15 cellular contexts compared by ENCODE assay signal in the genomic region with DNA sequence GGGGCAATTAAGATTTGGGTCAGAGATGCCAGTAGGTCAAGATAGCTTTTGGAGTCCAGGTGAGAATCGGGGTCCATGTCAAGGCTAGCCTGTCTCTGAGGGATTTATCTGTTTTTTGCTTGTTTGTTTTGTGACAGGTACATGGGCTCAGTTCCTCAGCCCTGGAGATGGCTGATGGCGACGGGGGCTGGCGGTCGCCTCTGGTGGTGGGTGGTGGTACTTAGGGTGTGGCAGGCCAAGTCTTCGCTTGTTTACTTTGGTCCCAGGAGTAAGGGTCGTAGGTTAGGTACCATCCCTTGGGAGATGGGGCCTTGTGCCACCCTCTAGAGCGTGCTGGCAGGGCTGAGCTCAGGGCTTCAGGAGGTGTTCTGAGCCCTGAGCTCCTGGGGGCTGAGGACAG. TPM values are rescaled to one million over a fixed set of nuclear protein-coding genes. Genes with fewer than 3 reads are reported as not detected.
DNase-seq lines count a peak whose midpoint lies in the region; FAIRE-seq and TF ChIP-seq lines count a peak whose summit lies in the region.
"Had no signal": no experiment of that assay in that cellular context is flagged by ENCODE, and none has a peak within 500 bp of the region (broad histone marks: within the 10 kb centered on the region; RNA-seq: fewer than 3 reads in every experiment).

No MANE protein-coding gene starts in this region.

- peaks cover 13% of the 10 kb centered on the region for H3K79me1 ChIP-seq in trophoblast cell (ENCODE audit: low read length)

- no peak overlapping the region for H4K12ac ChIP-seq in trophoblast cell (ENCODE audit: low read depth, low read length)

- no peak overlapping the region for H4K8ac ChIP-seq in trophoblast cell (ENCODE audit: low read depth, low read length)

- H3K27me3 Mint-ChIP-seq in endodermal cell (ENCODE audit: insufficient read depth) = no peaks in the 10 kb centered on the region

- DNase-seq in endodermal cell (no peak), trophoblast cell (no peak), RCC 7860 (ENCODE audit: low spot score) (no peak)
- DNase-seq in activated CD8-positive, alpha-beta memory T cell treated with anti-CD3 and anti-CD28 coated beads, Interleukin-2, amount 50 U/mL, for 4 hours = no peak
- no peak for DNase-seq in effector CD4-positive, alpha-beta T cell
- DNase-seq: activated naive CD4-positive, alpha-beta T cell; foreskin keratinocyte; lower lobe of right lung; NCI-H1694; sigmoid colon; stimulated activated CD4-positive, alpha-beta T cell treated with anti-CD3 and anti-CD28 coated beads, Interleukin-4, amount 100 ng/mL, for 1 hour had no signal

- TF ChIP-seq CTCF in DOHH2 (IDR thresholded peaks at IDR 0.05; ENCODE audit: low read depth, low read length, poor library complexity, severe bottlenecking) (peak; percentile 34), OCI-LY3 (IDR thresholded peaks at IDR 0.05; ENCODE audit: low read depth, low read length) (0 out of 2 replicates have a peak, but pooled peaks have one; percentile 12), endodermal cell (conservative IDR thresholded peaks at IDR 0.05) (peak; percentile 59)

- no peaks in the 10 kb centered on the region for H3K9me3 Mint-ChIP-seq in endodermal cell

- H3K4me1 Mint-ChIP-seq in endodermal cell = peaks cover 17% of the 10 kb centered on the region

- no peaks in the 10 kb centered on the region for H3K36me3 Mint-ChIP-seq in endodermal cell (ENCODE audit: low read depth)

- H3K79me2 ChIP-seq in DOHH2 (ENCODE audit: control insufficient read depth, low read length) = no peaks in the 10 kb centered on the region
- H3K79me2 ChIP-seq in OCI-LY3 (ENCODE audit: low read length) = no peaks in the 10 kb centered on the region; the same call in 1 of the 2 replicates
- peaks cover 5% of the 10 kb centered on the region for H3K79me2 ChIP-seq in trophoblast cell (ENCODE audit: control insufficient read depth, insufficient read depth, low read length, poor library complexity)

- no peak for FAIRE-seq in RCC 7860 (lab: Jason Lieb, UNC)

- H3K4me3 ChIP-seq in DOHH2 (ENCODE audit: low read length) = no peak overlapping the region
- H3K4me3 ChIP-seq in OCI-LY3 (ENCODE audit: low read length) = peak overlapping the region; percentile 43
- no peak overlapping the region for H3K4me3 ChIP-seq in endodermal cell (ENCODE audit: low read length)
- H3K4me3 ChIP-seq in trophoblast cell (ENCODE audit: low read depth, low read length) = no peak overlapping the region
- H3K4me3 ChIP-seq: lower lobe of right lung, sigmoid colon had no signal

- H3F3A ChIP-seq in DOHH2 (ENCODE audit: control insufficient read depth, insufficient read depth) = no peaks in the 10 kb centered on the region

- H2BK5ac ChIP-seq in trophoblast cell (ENCODE audit: low read depth, low read length, poor library complexity) = no peak overlapping the region

- no peak overlapping the region for H3K27ac Mint-ChIP-seq in endodermal cell

- H2AK5ac ChIP-seq in trophoblast cell (ENCODE audit: low read length) = peak overlapping the region; percentile 13

- H3K36me3 ChIP-seq in DOHH2 (ENCODE audit: control insufficient read depth, low read length) (no peaks in the 10 kb centered on the region), OCI-LY3 (replicated peaks; ENCODE audit: low read depth, low read length) (no peaks in the 10 kb centered on the region), endodermal cell (ENCODE audit: control insufficient read depth, insufficient read depth, low read length) (no peaks in the 10 kb centered on the region), trophoblast cell (ENCODE audit: control insufficient read depth in 1 of 2, insufficient read depth in 2 of 2, low read length in 2 of 2) (no peaks in the 10 kb centered on the region)
- H3K36me3 ChIP-seq: lower lobe of right lung, sigmoid colon had no signal

- H3K9ac ChIP-seq in OCI-LY3 (ENCODE audit: low read length) (peak overlapping the region; percentile 57), endodermal cell (ENCODE audit: extremely low read depth, low read length, poor library complexity, severe bottlenecking) (no peak overlapping the region), trophoblast cell (ENCODE audit: low read length) (no peak overlapping the region)

- H3K23ac ChIP-seq in trophoblast cell (ENCODE audit: low read length) = no peak overlapping the region

- H3K18ac ChIP-seq in trophoblast cell (ENCODE audit: low read length) = no peak overlapping the region

- H3K4me1 ChIP-seq in DOHH2 (ENCODE audit: control insufficient read depth, low read length) = peaks cover 38% of the 10 kb centered on the region
- H3K4me1 ChIP-seq in OCI-LY3 (ENCODE audit: low read length) = peaks cover 32% of the 10 kb centered on the region
- peaks cover 6% of the 10 kb centered on the region for H3K4me1 ChIP-seq in endodermal cell (ENCODE audit: control insufficient read depth, insufficient read depth, low read length)
- H3K4me1 ChIP-seq in trophoblast cell (ENCODE audit: control insufficient read depth in 1 of 2, insufficient read depth in 2 of 2, low read length in 2 of 2) = peaks cover 12 to 14% of the 10 kb centered on the region in 2 experiments

- no peak overlapping the region for H3K14ac ChIP-seq in trophoblast cell (ENCODE audit: low read length)

- no peak overlapping the region for H2BK12ac ChIP-seq in trophoblast cell (ENCODE audit: low read length)

- no peaks in the 10 kb centered on the region for H3K27me3 ChIP-seq in DOHH2 (ENCODE audit: control insufficient read depth, low read length)
- H3K27me3 ChIP-seq in OCI-LY3 (ENCODE audit: low read depth, low read length) = no peaks in the 10 kb centered on the region
- H3K27me3 ChIP-seq in endodermal cell (ENCODE audit: control insufficient read depth, insufficient read depth, low read length, poor library complexity, severe bottlenecking) = no peaks in the 10 kb centered on the region
- H3K27me3 ChIP-seq in trophoblast cell (ENCODE audit: insufficient read depth, low read length) = no peaks in the 10 kb centered on the region
- H3K27me3 ChIP-seq: foreskin keratinocyte, sigmoid colon had no signal

- H3K27ac ChIP-seq in DOHH2 (ENCODE audit: low read depth, low read length) (peak overlapping the region; percentile 5; the same call in 1 of the 2 replicates), OCI-LY3 (ENCODE audit: low read length) (peak overlapping the region; percentile 55), endodermal cell (ENCODE audit: low read depth, low read length) (no peak overlapping the region), trophoblast cell (ENCODE audit: low read depth, low read length) (no peak overlapping the region)
- H3K27ac ChIP-seq: C4-2B, foreskin keratinocyte, lower lobe of right lung, sigmoid colon had no signal

- H3K9me3 ChIP-seq in DOHH2 (ENCODE audit: control insufficient read depth, insufficient read depth, low read length) (no peaks in the 10 kb centered on the region), OCI-LY3 (ENCODE audit: insufficient read depth, low read length) (no peaks in the 10 kb centered on the region), endodermal cell (ENCODE audit: control insufficient read depth, low read length) (no peaks in the 10 kb centered on the region), trophoblast cell (ENCODE audit: insufficient read depth, low read depth, low read length) (peaks cover 3% of the 10 kb centered on the region)
- H3K9me3 ChIP-seq: lower lobe of right lung, sigmoid colon had no signal

- H2BK120ac ChIP-seq in trophoblast cell (ENCODE audit: insufficient read depth, low read length, poor library complexity) = no peak overlapping the region

- peak overlapping the region; percentile 38 for H4K91ac ChIP-seq in trophoblast cell (ENCODE audit: low read depth, low read length)

- no peaks in the 10 kb centered on the region for H3K9me2 ChIP-seq in DOHH2 (replicated peaks; ENCODE audit: control insufficient read depth, low read length)

- H4K20me1 ChIP-seq in DOHH2 (ENCODE audit: control insufficient read depth, insufficient read depth, low read depth, low read length) (no peaks in the 10 kb centered on the region), OCI-LY3 (ENCODE audit: insufficient read depth, low read length) (no peaks in the 10 kb centered on the region)

- peak overlapping the region; percentile 45 for H3K4me2 ChIP-seq in DOHH2 (ENCODE audit: low read length)
- H3K4me2 ChIP-seq in OCI-LY3 (ENCODE audit: low read length) = peak overlapping the region; percentile 80
- H3K4me2 ChIP-seq in trophoblast cell (ENCODE audit: low read length) = no peak overlapping the region

- WGBS in endodermal cell (ENCODE audit: insufficient coverage in 1 of 2, insufficient read length in 1 of 2), 2 experiments = 89 to 94% methylated on average over 7 to 8 of the region's 8 CpGs
- WGBS in trophoblast cell (ENCODE audit: extremely low coverage, insufficient coverage, insufficient read length) = no CpG with 5 or more reads among the region's 8 CpGs

- H3K4ac ChIP-seq in trophoblast cell (ENCODE audit: low read depth, low read length) = no peak overlapping the region

- H2AFZ ChIP-seq in OCI-LY3 (ENCODE audit: low read depth, low read length) (peak overlapping the region; percentile 29; the same call in 1 of the 2 replicates), trophoblast cell (ENCODE audit: insufficient read depth, low read length, poor library complexity) (no peak overlapping the region)

- no peak overlapping the region for H3K4me3 Mint-ChIP-seq in endodermal cell

RNA-seq across cellular contexts. Expression of a gene that starts 4.7 kb away (rescaled TPM):
- 1 to 10 TPM; 3.0 to 6.3 TPM for total RNA-seq in endodermal cell
- 0.71 TPM for polyA plus RNA-seq in endodermal cell (2013, experiment 1 of 2)
- polyA plus RNA-seq in endodermal cell (2013, experiment 2 of 2) = 0.50 TPM
- 0.93 and 1.1 TPM in 2 replicates for polyA plus RNA-seq in trophoblast cell (2013)

RNA-seq across cellular contexts. Expression of a gene that starts 8.7 kb away (rescaled TPM):
- 10 to 100 TPM; 27.4 to 29.6 TPM for total RNA-seq in endodermal cell
- polyA plus RNA-seq in endodermal cell (2013, experiment 1 of 2) = 10.8 TPM
- polyA plus RNA-seq in endodermal cell (2013, experiment 2 of 2) = 11.9 TPM
- polyA plus RNA-seq in trophoblast cell (2013) = 21.2 and 22.9 TPM in 2 replicates

RNA-seq across cellular contexts. Expression of a gene that starts 23.2 kb away (rescaled TPM):
- 1 to 10 TPM in 1 of 2 donors, under 1 TPM in 1; 0.99 to 1.0 TPM for total RNA-seq in endodermal cell
- 2.1 TPM for polyA plus RNA-seq in endodermal cell (2013, experiment 1 of 2)
- polyA plus RNA-seq in endodermal cell (2013, experiment 2 of 2) = 1.7 TPM
- 2.1 and 2.3 TPM in 2 replicates for polyA plus RNA-seq in trophoblast cell (2013)
- total RNA-seq: cardiac septum had no signal

RNA-seq across cellular contexts. Expression of a gene that starts 44.1 kb away (rescaled TPM):
- 10 to 100 TPM; 75.8 to 80.9 TPM for total RNA-seq in endodermal cell
- polyA plus RNA-seq in endodermal cell (2013, experiment 1 of 2) = 87.4 TPM
- 76.9 TPM for polyA plus RNA-seq in endodermal cell (2013, experiment 2 of 2)
- polyA plus RNA-seq in trophoblast cell (2013) = 64.3 and 69.7 TPM in 2 replicates

RNA-seq across cellular contexts. Expression of a gene that starts 44.8 kb away (rescaled TPM):
- total RNA-seq in endodermal cell = 10 to 100 TPM; 61.3 to 85.2 TPM
- 21.0 TPM for polyA plus RNA-seq in endodermal cell (2013, experiment 1 of 2)
- polyA plus RNA-seq in endodermal cell (2013, experiment 2 of 2) = 14.2 TPM
- polyA plus RNA-seq in trophoblast cell (2013) = 11.1 and 12.7 TPM in 2 replicates

Comparison
In these comparisons a context has a peak if more than half of its experiments do, and no peak if none do; other contexts are left out.
1. H3K27ac ChIP-seq: peak in DOHH2 (single experiment) and OCI-LY3 (single experiment); none in endodermal cell (single experiment) and trophoblast cell (single experiment).
2. Peak in every context shown above with its lines, with median percentiles within 50 percentile points of each other: CTCF ChIP-seq.